24 cellular contexts compared by ENCODE assay signal in genomic region chr20:32546918-32547752, GRCh38. TPM values are rescaled to one million over a fixed set of nuclear protein-coding genes. Genes with fewer than 3 reads are reported as not detected.
DNase-seq lines count a peak whose midpoint lies in the region; ATAC-seq and TF ChIP-seq lines count a peak whose summit lies in the region.
"Had no signal": no experiment of that assay in that cellular context is flagged by ENCODE, and none has a peak within 500 bp of the region (broad histone marks: within the 10 kb centered on the region; RNA-seq: fewer than 3 reads in every experiment).

No MANE protein-coding gene starts in this region.

- TF ChIP-seq CTCF in NB4 (IDR thresholded peaks at IDR 0.05; ENCODE audit: low read depth, low read length), result no peak
- TF ChIP-seq CTCF in progenitor cell of endocrine pancreas (IDR thresholded peaks at IDR 0.05; ENCODE audit: unreplicated experiment), result no peak
- no peak for TF ChIP-seq CTCF in neural progenitor cell (IDR thresholded peaks at IDR 0.05)
- TF ChIP-seq CTCF in MM.1S (IDR thresholded peaks at IDR 0.05; ENCODE audit: low read length), result no peak

- ATAC-seq in activated naive CD8-positive, alpha-beta T cell treated with anti-CD3 and anti-CD28 coated beads, Interleukin-2, amount 50 U/mL, for 24 hours, result no peak
- ATAC-seq: foreskin keratinocyte, PC-3 had no signal

- no peak for DNase-seq in activated naive CD4-positive, alpha-beta T cell treated with Interleukin-2 at 50 U/mL for 16 hours
- DNase-seq in NB4 (ENCODE audit: low read depth), result peak; percentile 57
- no peak for DNase-seq in activated naive CD8-positive, alpha-beta T cell treated with anti-CD3 and anti-CD28 coated beads, Interleukin-2, amount 50 U/mL, for 24 hours
- no peak for DNase-seq in progenitor cell of endocrine pancreas (ENCODE audit: low spot score, unreplicated experiment)
- DNase-seq in neural progenitor cell (ENCODE audit: low spot score), result no peak
- DNase-seq in activated CD8-positive, alpha-beta memory T cell treated with anti-CD3 and anti-CD28 coated beads, Interleukin-2, amount 50 U/mL, for 48 hours, result no peak
- no peak for DNase-seq in MM.1S
- DNase-seq: activated CD4-positive, alpha-beta T cell treated with anti-CD3 and anti-CD28 coated beads for 4 hours; DMS153; effector CD4-positive, alpha-beta T cell; foreskin keratinocyte; Karpas-422; NCI-H1105; NCI-H2029; NCI-H226; NCI-H82; PC-3; Right ventricle myocardium superior had no signal

- no peaks in the 10 kb centered on the region for H3K36me3 ChIP-seq in neural progenitor cell
- H3K36me3 ChIP-seq in MM.1S (replicated peaks; ENCODE audit: insufficient read depth, low read length), result no peaks in the 10 kb centered on the region
- H3K36me3 ChIP-seq: prostate gland, suprapubic skin had no signal

- peaks cover 7% of the 10 kb centered on the region for H3K36me3 Mint-ChIP-seq in activated naive CD4-positive, alpha-beta T cell treated with anti-CD3 and anti-CD28 coated beads, Interleukin-2, amount 50 U/mL, for 24 hours
- H3K36me3 Mint-ChIP-seq in activated naive CD8-positive, alpha-beta T cell treated with anti-CD3 and anti-CD28 coated beads, Interleukin-2, amount 50 U/mL, for 24 hours (ENCODE audit: low read depth), result no peaks in the 10 kb centered on the region
- no peaks in the 10 kb centered on the region for H3K36me3 Mint-ChIP-seq in progenitor cell of endocrine pancreas (ENCODE audit: insufficient read depth)
- H3K36me3 Mint-ChIP-seq in neural progenitor cell, result no peaks in the 10 kb centered on the region
- H3K36me3 Mint-ChIP-seq: CD14-positive monocyte had no signal

- H3K79me2 ChIP-seq in neural progenitor cell (ENCODE audit: low read depth), result no peaks in the 10 kb centered on the region
- H3K79me2 ChIP-seq in MM.1S (ENCODE audit: low read length), result no peaks in the 10 kb centered on the region

- H3K4me1 ChIP-seq in neural progenitor cell (peaks cover 14% of the 10 kb centered on the region), MM.1S (ENCODE audit: low read length) (no peaks in the 10 kb centered on the region)
- H3K4me1 ChIP-seq: foreskin keratinocyte, prostate gland, suprapubic skin had no signal

- H3K4me2 ChIP-seq in neural progenitor cell (no peak overlapping the region), MM.1S (ENCODE audit: low read depth, low read length) (no peak overlapping the region)

- H3K4me1 Mint-ChIP-seq in activated naive CD4-positive, alpha-beta T cell treated with anti-CD3 and anti-CD28 coated beads, Interleukin-2, amount 50 U/mL, for 24 hours, result peaks cover 76% of the 10 kb centered on the region
- H3K4me1 Mint-ChIP-seq in activated naive CD8-positive, alpha-beta T cell treated with anti-CD3 and anti-CD28 coated beads, Interleukin-2, amount 50 U/mL, for 24 hours, result peaks cover 58% of the 10 kb centered on the region
- H3K4me1 Mint-ChIP-seq in progenitor cell of endocrine pancreas (ENCODE audit: low read depth) (peaks cover 9% of the 10 kb centered on the region), neural progenitor cell (peaks cover 27% of the 10 kb centered on the region)

- H3K9me3 Mint-ChIP-seq in activated naive CD4-positive, alpha-beta T cell treated with anti-CD3 and anti-CD28 coated beads, Interleukin-2, amount 50 U/mL, for 24 hours, result no peaks in the 10 kb centered on the region
- H3K9me3 Mint-ChIP-seq in activated naive CD8-positive, alpha-beta T cell treated with anti-CD3 and anti-CD28 coated beads, Interleukin-2, amount 50 U/mL, for 24 hours, result no peaks in the 10 kb centered on the region
- peaks cover 10% of the 10 kb centered on the region for H3K9me3 Mint-ChIP-seq in progenitor cell of endocrine pancreas (ENCODE audit: low read depth)
- H3K9me3 Mint-ChIP-seq in neural progenitor cell, result peaks cover 11% of the 10 kb centered on the region

- H4K20me1 ChIP-seq in neural progenitor cell (ENCODE audit: low read depth) (peaks cover under 1% of the 10 kb centered on the region), MM.1S (ENCODE audit: insufficient read depth, low read length) (no peaks in the 10 kb centered on the region)

- H3K9me3 ChIP-seq in neural progenitor cell (ENCODE audit: low read depth), result no peaks in the 10 kb centered on the region
- no peaks in the 10 kb centered on the region for H3K9me3 ChIP-seq in MM.1S (replicated peaks; ENCODE audit: insufficient read depth, low read length)
- H3K9me3 ChIP-seq: prostate gland had no signal

- H3K9ac ChIP-seq in neural progenitor cell, result no peak overlapping the region
- H3K9ac ChIP-seq in MM.1S (ENCODE audit: low read length), result no peak overlapping the region

- H3F3A ChIP-seq in neural progenitor cell (ENCODE audit: low read depth) (no peaks in the 10 kb centered on the region), MM.1S (ENCODE audit: insufficient read depth, low read length) (no peaks in the 10 kb centered on the region)

- H3K27me3 Mint-ChIP-seq in activated naive CD4-positive, alpha-beta T cell treated with anti-CD3 and anti-CD28 coated beads, Interleukin-2, amount 50 U/mL, for 24 hours, result no peaks in the 10 kb centered on the region
- H3K27me3 Mint-ChIP-seq in activated naive CD8-positive, alpha-beta T cell treated with anti-CD3 and anti-CD28 coated beads, Interleukin-2, amount 50 U/mL, for 24 hours, result no peaks in the 10 kb centered on the region
- H3K27me3 Mint-ChIP-seq in progenitor cell of endocrine pancreas (peaks cover 13% of the 10 kb centered on the region), neural progenitor cell (ENCODE audit: insufficient read depth, low read depth) (peaks cover 10% of the 10 kb centered on the region)
- H3K27me3 Mint-ChIP-seq: brain had no signal

- no peak overlapping the region for H3K27ac ChIP-seq in neural progenitor cell
- no peak overlapping the region for H3K27ac ChIP-seq in MM.1S (ENCODE audit: low read length)
- H3K27ac ChIP-seq: foreskin keratinocyte, prostate gland, suprapubic skin had no signal

- peak overlapping the region; percentile 73 for H3K27ac Mint-ChIP-seq in activated naive CD4-positive, alpha-beta T cell treated with anti-CD3 and anti-CD28 coated beads, Interleukin-2, amount 50 U/mL, for 24 hours
- peak overlapping the region; percentile 15 for H3K27ac Mint-ChIP-seq in activated naive CD8-positive, alpha-beta T cell treated with anti-CD3 and anti-CD28 coated beads, Interleukin-2, amount 50 U/mL, for 24 hours
- peak overlapping the region; percentile 16 for H3K27ac Mint-ChIP-seq in progenitor cell of endocrine pancreas
- H3K27ac Mint-ChIP-seq in neural progenitor cell, result no peak overlapping the region
- H3K27ac Mint-ChIP-seq: brain had no signal

- H3K27me3 ChIP-seq in neural progenitor cell (no peaks in the 10 kb centered on the region), MM.1S (replicated peaks; ENCODE audit: insufficient read depth, low read length) (no peaks in the 10 kb centered on the region)

- H3K4me3 ChIP-seq in NB4 (ENCODE audit: low read depth, low read length), result no peak overlapping the region
- H3K4me3 ChIP-seq in neural progenitor cell, result no peak overlapping the region
- H3K4me3 ChIP-seq in MM.1S (ENCODE audit: low read length), result no peak overlapping the region
- H3K4me3 ChIP-seq: prostate gland, suprapubic skin had no signal

- no peak overlapping the region for H2AFZ ChIP-seq in neural progenitor cell (replicated peaks)
- no peak overlapping the region for H2AFZ ChIP-seq in MM.1S (ENCODE audit: low read length)

- no peak for TF ChIP-seq POLR2A in NB4 (IDR thresholded peaks at IDR 0.05; ENCODE audit: extremely low read depth, insufficient read length)

- H3K9me2 ChIP-seq in MM.1S (replicated peaks; ENCODE audit: insufficient read depth, low read length), result no peaks in the 10 kb centered on the region

- H3K4me3 Mint-ChIP-seq in activated naive CD4-positive, alpha-beta T cell treated with anti-CD3 and anti-CD28 coated beads, Interleukin-2, amount 50 U/mL, for 24 hours, result no peak overlapping the region
- H3K4me3 Mint-ChIP-seq in activated naive CD8-positive, alpha-beta T cell treated with anti-CD3 and anti-CD28 coated beads, Interleukin-2, amount 50 U/mL, for 24 hours, result no peak overlapping the region
- H3K4me3 Mint-ChIP-seq in progenitor cell of endocrine pancreas (ENCODE audit: low read depth), result no peak overlapping the region
- no peak overlapping the region for H3K4me3 Mint-ChIP-seq in neural progenitor cell
- H3K4me3 Mint-ChIP-seq: brain, CD14-positive monocyte, neural crest cell had no signal

RNA-seq across cellular contexts. Expression of gene NOL4L, which starts 38.0 kb away (rescaled TPM):
- 89.7 and 90.4 TPM in 2 replicates for total RNA-seq in progenitor cell of endocrine pancreas
- total RNA-seq in neural progenitor cell (ENCODE audit: low replicate concordance), result 11.9 and 25.6 TPM in 2 replicates
